28 cellular contexts compared by ENCODE assay signal in genomic region chr3:193055352-193055751, GRCh38.
"Had no signal": no experiment of that assay in that cellular context is flagged by ENCODE, and none has a peak within 500 bp of the region (broad histone marks: within the 10 kb centered on the region; RNA-seq: fewer than 3 reads in every experiment).

No MANE protein-coding gene starts in this region.

- DNase-seq: stimulated activated CD4-positive, alpha-beta T cell treated with anti-CD3 and anti-CD28 coated beads, Interleukin-2, amount 100 ng/mL, for 48 hours; stimulated activated CD4-positive, alpha-beta T cell treated with anti-CD3 and anti-CD28 coated beads, Interleukin-4, amount 100 ng/mL, for 1 hour; stimulated activated CD4-positive, alpha-beta T cell treated with anti-CD3 and anti-CD28 coated beads, Interleukin-4, amount 100 ng/mL, for 24 hours; stimulated activated CD4-positive, alpha-beta T cell treated with anti-CD3 and anti-CD28 coated beads, Interleukin-4, amount 100 ng/mL, for 4 hours; stimulated activated CD8-positive, alpha-beta memory T cell treated with anti-CD3 and anti-CD28 coated beads, Interleukin-4, amount 100 ng/mL, for 48 hours; stimulated activated naive B cell treated with anti-CD40 and anti-IgM and Interleukin-4, amounts not matched to agents 10 μg/mL and 1 μg/mL and 100 μg/mL, for 72 hours; stimulated activated naive CD4-positive, alpha-beta T cell; stimulated activated naive CD4-positive, alpha-beta T cell treated with Interleukin-2 at 50 U/mL for 16 hours; stimulated activated naive CD8-positive, alpha-beta T cell treated with anti-CD3 and anti-CD28 coated beads, Interleukin-15, amount 100 ng/mL, for 72 hours; stimulated activated naive CD8-positive, alpha-beta T cell treated with anti-CD3 and anti-CD28 coated beads, Interleukin-15, Interleukin-2, amounts not matched to agents 100 U/mL and 50 U/mL, for 24 hours; stomach; substantia nigra; testis; thyroid gland; tibial artery; transverse colon; trophoblast cell; upper lobe of left lung; upper lobe of right lung; uterus had no signal

- H3K36me3 Mint-ChIP-seq: stimulated activated effector memory CD8-positive, alpha-beta T cell treated with anti-CD3 and anti-CD28 coated beads, Interleukin-12 subunit alpha, Interleukin-12 subunit beta, amount 100 ng/mL, for 72 hours; stimulated activated memory B cell treated with anti-CD40 and anti-IgM and Interleukin-4, amounts not matched to agents 10 μg/mL and 1 μg/mL and 100 μg/mL, for 72 hours; stimulated activated naive B cell treated with anti-CD40 and anti-IgM and Interleukin-4, amounts not matched to agents 10 μg/mL and 1 μg/mL and 100 μg/mL, for 72 hours; type B pancreatic cell had no signal

- H3K9me3 ChIP-seq: stomach, suprapubic skin, testis, thoracic aorta, thyroid gland, tibial artery, tibial nerve, transverse colon, upper lobe of left lung, upper lobe of right lung, uterus, vagina had no signal

- H3K4me1 ChIP-seq: stomach, suprapubic skin, testis, thyroid gland, tibial artery, tibial nerve, transverse colon, upper lobe of left lung, upper lobe of right lung, uterus, vagina had no signal

- H3K27ac Mint-ChIP-seq: stimulated activated effector memory CD8-positive, alpha-beta T cell treated with anti-CD3 and anti-CD28 coated beads, Interleukin-12 subunit alpha, Interleukin-12 subunit beta, amount 100 ng/mL, for 72 hours; stimulated activated memory B cell treated with anti-CD40 and anti-IgM and Interleukin-4, amounts not matched to agents 10 μg/mL and 1 μg/mL and 100 μg/mL, for 72 hours; stimulated activated naive B cell treated with anti-CD40 and anti-IgM and Interleukin-4, amounts not matched to agents 10 μg/mL and 1 μg/mL and 100 μg/mL, for 72 hours; stimulated activated naive CD8-positive, alpha-beta T cell treated with anti-CD3 and anti-CD28 coated beads, Interleukin-15, amount 100 ng/mL, for 72 hours; stimulated activated naive CD8-positive, alpha-beta T cell treated with anti-CD3 and anti-CD28 coated beads, Interleukin-15, Interleukin-2, amounts not matched to agents 100 ng/mL and 50 ng/mL, for 24 hours; type B pancreatic cell had no signal

- H3K36me3 ChIP-seq: stomach, suprapubic skin, thoracic aorta, thyroid gland, tibial artery, tibial nerve, transverse colon, upper lobe of left lung, upper lobe of right lung, uterus, vagina had no signal

- H3K4me3 ChIP-seq: stomach, suprapubic skin, testis, thoracic aorta, thyroid gland, tibial artery, tibial nerve, transverse colon, upper lobe of left lung, upper lobe of right lung, uterus, vagina had no signal

- H3K4me1 Mint-ChIP-seq: stimulated activated effector memory CD8-positive, alpha-beta T cell treated with anti-CD3 and anti-CD28 coated beads, Interleukin-12 subunit alpha, Interleukin-12 subunit beta, amount 100 ng/mL, for 72 hours; stimulated activated memory B cell treated with anti-CD40 and anti-IgM and Interleukin-4, amounts not matched to agents 10 μg/mL and 1 μg/mL and 100 μg/mL, for 72 hours; stimulated activated naive B cell treated with anti-CD40 and anti-IgM and Interleukin-4, amounts not matched to agents 10 μg/mL and 1 μg/mL and 100 μg/mL, for 72 hours; stimulated activated naive CD8-positive, alpha-beta T cell treated with anti-CD3 and anti-CD28 coated beads, Interleukin-15, amount 100 ng/mL, for 72 hours had no signal

- ATAC-seq: stimulated activated effector memory CD8-positive, alpha-beta T cell treated with anti-CD3 and anti-CD28 coated beads, Interleukin-12 subunit alpha, Interleukin-12 subunit beta, amount 100 ng/mL, for 72 hours; stimulated activated memory B cell treated with anti-CD40 and anti-IgM and Interleukin-4, amounts not matched to agents 10 μg/mL and 1 μg/mL and 100 μg/mL, for 72 hours; stimulated activated naive B cell treated with anti-CD40 and anti-IgM and Interleukin-4, amounts not matched to agents 10 μg/mL and 1 μg/mL and 100 μg/mL, for 72 hours; stimulated activated naive CD8-positive, alpha-beta T cell treated with anti-CD3 and anti-CD28 coated beads, Interleukin-15, amount 100 ng/mL, for 72 hours; stimulated activated naive CD8-positive, alpha-beta T cell treated with anti-CD3 and anti-CD28 coated beads, Interleukin-15, Interleukin-2, amounts not matched to agents 100 U/mL and 50 U/mL, for 24 hours; upper lobe of right lung had no signal

- H3K9me3 Mint-ChIP-seq: stimulated activated effector memory CD8-positive, alpha-beta T cell treated with anti-CD3 and anti-CD28 coated beads, Interleukin-12 subunit alpha, Interleukin-12 subunit beta, amount 100 ng/mL, for 72 hours; stimulated activated memory B cell treated with anti-CD40 and anti-IgM and Interleukin-4, amounts not matched to agents 10 μg/mL and 1 μg/mL and 100 μg/mL, for 72 hours; stimulated activated naive B cell treated with anti-CD40 and anti-IgM and Interleukin-4, amounts not matched to agents 10 μg/mL and 1 μg/mL and 100 μg/mL, for 72 hours; stimulated activated naive CD8-positive, alpha-beta T cell treated with anti-CD3 and anti-CD28 coated beads, Interleukin-15, amount 100 ng/mL, for 72 hours; stimulated activated naive CD8-positive, alpha-beta T cell treated with anti-CD3 and anti-CD28 coated beads, Interleukin-15, Interleukin-2, amounts not matched to agents 100 ng/mL and 50 ng/mL, for 24 hours; type B pancreatic cell had no signal

- H3K27ac ChIP-seq: stomach, suprapubic skin, testis, thoracic aorta, thyroid gland, tibial artery, tibial nerve, transverse colon, upper lobe of left lung, upper lobe of right lung, uterus, vagina had no signal

- H3K27me3 Mint-ChIP-seq: type B pancreatic cell had no signal

- H3K27me3 ChIP-seq: stomach, suprapubic skin, testis, thyroid gland, tibial artery, tibial nerve, transverse colon, upper lobe of left lung, upper lobe of right lung, uterus, vagina had no signal

- H3K4me3 Mint-ChIP-seq: stimulated activated effector memory CD8-positive, alpha-beta T cell treated with anti-CD3 and anti-CD28 coated beads, Interleukin-12 subunit alpha, Interleukin-12 subunit beta, amount 100 ng/mL, for 72 hours; stimulated activated memory B cell treated with anti-CD40 and anti-IgM and Interleukin-4, amounts not matched to agents 10 μg/mL and 1 μg/mL and 100 μg/mL, for 72 hours; stimulated activated naive B cell treated with anti-CD40 and anti-IgM and Interleukin-4, amounts not matched to agents 10 μg/mL and 1 μg/mL and 100 μg/mL, for 72 hours; stimulated activated naive CD8-positive, alpha-beta T cell treated with anti-CD3 and anti-CD28 coated beads, Interleukin-15, amount 100 ng/mL, for 72 hours; stimulated activated naive CD8-positive, alpha-beta T cell treated with anti-CD3 and anti-CD28 coated beads, Interleukin-15, Interleukin-2, amounts not matched to agents 100 ng/mL and 50 ng/mL, for 24 hours; type B pancreatic cell had no signal
